Comparison of ENCODE assay signal across 24 cellular contexts in the genomic region with DNA sequence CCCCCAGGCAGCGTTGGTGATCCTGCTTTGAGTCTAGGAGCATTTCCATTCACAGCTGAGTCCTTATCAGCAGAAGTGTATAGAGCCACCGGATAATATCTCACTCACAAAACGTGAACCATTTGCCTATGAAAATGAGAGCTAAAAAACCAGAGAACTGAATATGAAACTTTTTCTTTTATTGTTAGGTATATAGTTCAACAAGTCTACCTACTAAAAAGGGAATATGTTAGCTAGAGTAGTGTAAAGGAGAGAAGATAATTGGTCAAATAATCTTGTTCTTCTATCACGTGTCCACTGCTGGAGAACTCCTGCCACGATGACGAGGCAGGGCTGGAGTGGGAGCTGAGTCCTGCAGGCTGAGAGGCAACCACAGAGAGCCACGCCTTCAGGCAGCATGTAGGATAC.
A peak's percentile ranks its signal among the peaks of the same experiment; 100 is the strongest.
DNase-seq lines count a peak whose midpoint lies in the region; TF ChIP-seq lines count a peak whose summit lies in the region.
"Had no signal": no experiment of that assay in that cellular context is flagged by ENCODE, and none has a peak within 500 bp of the region (broad histone marks: within the 10 kb centered on the region; RNA-seq: fewer than 3 reads in every experiment).

No MANE protein-coding gene starts in this region.

- H3K27ac ChIP-seq in HEK293 (ENCODE audit: extremely low read depth, low read depth, low read length), result peak overlapping the region; percentile 52
- H3K27ac ChIP-seq in SJCRH30, result peak overlapping the region; percentile 37
- H3K27ac ChIP-seq in parathyroid adenoma, result peak overlapping the region; percentile 71
- no peak overlapping the region for H3K27ac ChIP-seq in dorsolateral prefrontal cortex
- H3K27ac ChIP-seq: breast epithelium, ovary, RWPE1 had no signal

- TF ChIP-seq CTCF in HEK293 (tag by site-specific recombination; IDR thresholded peaks at IDR 0.05) (no peak), fibroblast of villous mesenchyme (IDR thresholded peaks at IDR 0.05; ENCODE audit: insufficient read depth, low read depth, low read length) (no peak), parathyroid adenoma (IDR thresholded peaks at IDR 0.05) (no peak), dorsolateral prefrontal cortex (IDR thresholded peaks at IDR 0.05 in 54 of 56, conservative IDR thresholded peaks at IDR 0.05 in 2 of 56; ENCODE audit: low read depth in 1 of 56, partially characterized antibody in 56 of 56) (no peak)

- H3K27me3 ChIP-seq in SJCRH30 (no peaks in the 10 kb centered on the region), parathyroid adenoma (ENCODE audit: control insufficient read depth, insufficient read depth, low read length) (no peaks in the 10 kb centered on the region), dorsolateral prefrontal cortex (no peaks in the 10 kb centered on the region)
- H3K27me3 ChIP-seq: breast epithelium, ovary had no signal

- H2AFZ ChIP-seq in parathyroid adenoma, result peak overlapping the region; percentile 23

- intact Hi-C loops in dorsolateral prefrontal cortex (cut with DNase I), result no loop called here

- no peaks in the 10 kb centered on the region for H3K79me2 ChIP-seq in parathyroid adenoma

- H3K4me2 ChIP-seq in parathyroid adenoma (ENCODE audit: low read length), result no peak overlapping the region

- POLR2A ChIA-PET in HEK293 (lab: Yijun Ruan, JAX), result no interaction called here

- peaks cover 0 to 12% of the 10 kb centered on the region in 2 experiments; a peak in 1 of 3 replicates for H3K36me3 ChIP-seq in HEK293 (ENCODE audit: control insufficient read depth in 2 of 2, insufficient read depth in 1 of 2, low read length in 2 of 2)
- no peaks in the 10 kb centered on the region for H3K36me3 ChIP-seq in SJCRH30
- no peaks in the 10 kb centered on the region for H3K36me3 ChIP-seq in parathyroid adenoma (ENCODE audit: control insufficient read depth, insufficient read depth, low read length)
- H3K36me3 ChIP-seq: HAP-1, ovary had no signal

- H3K9me3 ChIP-seq in HEK293 (ENCODE audit: control insufficient read depth, insufficient read depth, low read depth, low read length), result no peaks in the 10 kb centered on the region
- H3K9me3 ChIP-seq in SJCRH30 (replicated peaks), result no peaks in the 10 kb centered on the region
- no peaks in the 10 kb centered on the region for H3K9me3 ChIP-seq in parathyroid adenoma (ENCODE audit: control insufficient read depth, low read length)
- H3K9me3 ChIP-seq: HAP-1, ovary had no signal

- DNase-seq in SJCRH30 (peak; percentile 34 to 47), fibroblast of villous mesenchyme (ENCODE audit: low read depth) (peak; percentile 77), dorsolateral prefrontal cortex (no peak), NCI-H2029 treated with DMSO at 0.1 percent for 48 hours (lab: John Stamatoyannopoulos, UW) (no peak), middle frontal gyrus (ENCODE audit: extremely low spot score, low spot score) (no peak), amygdala (lab: John Stamatoyannopoulos, UW) (no peak)
- DNase-seq: activated CD4-positive, alpha-beta T cell treated with anti-CD3 and anti-CD28 coated beads, Interleukin-2, amount 10 ng/mL, durations not matched to agents 7 days and 5 days; activated CD8-positive, alpha-beta memory T cell treated with anti-CD3 and anti-CD28 coated beads, Interleukin-2, amount 50 U/mL, for 48 hours; activated effector memory CD4-positive, alpha-beta T cell treated with anti-CD3 and anti-CD28 coated beads, Interleukin-2, amount 50 U/mL, for 16 hours; activated naive CD8-positive, alpha-beta T cell treated with anti-CD3 and anti-CD28 coated beads, Interleukin-2, amount 50 U/mL, for 24 hours; CD8-positive, alpha-beta memory T cell; DND-41; hippocampal formation; Kasumi-1; naive B cell; NCI-H1048; NCI-H2081; NCI-H510A; ovary had no signal

- CTCF ChIA-PET in HEK293 (lab: Yijun Ruan, JAX), result no interaction called here

- peaks cover 22% of the 10 kb centered on the region for H3K4me1 ChIP-seq in HEK293 (ENCODE audit: control insufficient read depth, insufficient read depth, low read length)
- H3K4me1 ChIP-seq in SJCRH30, result peaks cover 29% of the 10 kb centered on the region
- peaks cover 56% of the 10 kb centered on the region for H3K4me1 ChIP-seq in parathyroid adenoma
- H3K4me1 ChIP-seq: breast epithelium, HAP-1 had no signal

- no peak overlapping the region for H3K9ac ChIP-seq in parathyroid adenoma

- H3K4me3 ChIP-seq in HEK293 (ENCODE audit: low read depth, low read length) (no peak overlapping the region), SJCRH30 (no peak overlapping the region), fibroblast of villous mesenchyme (ENCODE audit: low read depth, low read length) (no peak overlapping the region), parathyroid adenoma (ENCODE audit: low read depth, low read length) (no peak overlapping the region), dorsolateral prefrontal cortex (no peak overlapping the region)
- H3K4me3 ChIP-seq: breast epithelium, HAP-1, ovary had no signal

TF ChIP-seq in HEK293, 187 proteins besides CTCF, POLR2A, EP300 and RAD21:
- TF ChIP-seq, protein P1, sequence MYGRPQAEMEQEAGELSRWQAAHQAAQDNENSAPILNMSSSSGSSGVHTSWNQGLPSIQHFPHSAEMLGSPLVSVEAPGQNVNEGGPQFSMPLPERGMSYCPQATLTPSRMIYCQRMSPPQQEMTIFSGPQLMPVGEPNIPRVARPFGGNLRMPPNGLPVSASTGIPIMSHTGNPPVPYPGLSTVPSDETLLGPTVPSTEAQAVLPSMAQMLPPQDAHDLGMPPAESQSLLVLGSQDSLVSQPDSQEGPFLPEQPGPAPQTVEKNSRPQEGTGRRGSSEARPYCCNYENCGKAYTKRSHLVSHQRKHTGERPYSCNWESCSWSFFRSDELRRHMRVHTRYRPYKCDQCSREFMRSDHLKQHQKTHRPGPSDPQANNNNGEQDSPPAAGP (tag by site-specific recombination; IDR thresholded peaks at IDR 0.05), result no peak
- TF ChIP-seq TCF7L2 (IDR thresholded peaks at IDR 0.05; ENCODE audit: borderline replicate concordance, low read depth, low read length) (peak; percentile 14; the same call in 1 of the 2 replicates), TRIM28 (IDR thresholded peaks at IDR 0.05; ENCODE audit: borderline replicate concordance, low read length) (peak; percentile 97)

Comparison
In these comparisons a context has a peak if more than half of its experiments do, and no peak if none do; other contexts are left out.
1. H3K27ac ChIP-seq: peak in HEK293 (single experiment), SJCRH30 (single experiment) and parathyroid adenoma (single experiment); none in dorsolateral prefrontal cortex (0 of 59).
2. DNase-seq: peak in SJCRH30 (2 of 2) and fibroblast of villous mesenchyme (single experiment); none in dorsolateral prefrontal cortex (0 of 10), NCI-H2029 treated with DMSO at 0.1 percent for 48 hours (single experiment), middle frontal gyrus (single experiment) and amygdala (0 of 56).